In genomic region chr7:90538405-90538804, GRCh38 we compare ENCODE assay signal across 5 cellular contexts.
"Had no signal": no experiment of that assay in that cellular context is flagged by ENCODE, and none has a peak within 500 bp of the region (broad histone marks: within the 10 kb centered on the region; RNA-seq: fewer than 3 reads in every experiment).

No MANE protein-coding gene starts in this region.

- ATAC-seq: HepG2, K562 had no signal

- DNase-seq: IMR-90, KBM-7, KG1 had no signal
